ENCODE assay signal across 7 cellular contexts in the genomic region with DNA sequence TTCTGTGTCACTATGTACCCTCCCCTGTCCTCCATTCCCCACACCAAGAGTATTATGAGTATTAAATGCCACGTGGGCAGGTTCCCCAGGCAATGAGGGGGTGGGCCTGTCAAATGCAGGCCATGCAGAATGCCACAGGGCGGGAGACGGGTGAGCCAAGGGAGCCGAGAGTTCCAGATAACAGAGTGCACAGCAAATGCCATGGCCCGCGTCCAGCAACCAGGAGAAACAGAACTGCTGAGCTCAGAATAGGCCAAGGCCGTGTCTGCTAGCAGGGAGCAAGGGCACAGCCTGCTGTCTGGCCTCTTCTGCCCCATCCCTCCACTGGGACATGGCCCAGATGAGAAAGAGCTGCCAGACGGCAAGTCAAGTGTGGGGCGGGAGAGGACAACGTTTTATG.
A peak's percentile ranks its signal among the peaks of the same experiment; 100 is the strongest.
DNase-seq lines count a peak whose midpoint lies in the region; ATAC-seq and TF ChIP-seq lines count a peak whose summit lies in the region.
"Not testable (repeated sequence)": the region's sequence is repeated elsewhere in the genome, so short reads cannot be mapped to it uniquely, and the experiment has no call there.

No MANE protein-coding gene starts in this region.

- H3K4me3 ChIP-seq in colonic mucosa; foreskin fibroblast (ENCODE audit: low read depth in 1 of 2, low read length in 2 of 2); right atrium auricular region; psoas muscle; thoracic aorta: not testable (repeated sequence)

- DNase-seq in colonic mucosa (peak; percentile 24), foreskin fibroblast (peak; percentile 7 to 36), right atrium auricular region (ENCODE audit: low spot score) (peak; percentile 81), lung microvascular endothelial cell (ENCODE audit: low read depth in 2 of 2) (peak; percentile 6 to 62), psoas muscle (peak; percentile 41 to 79)
- not testable (repeated sequence) for DNase-seq in thoracic aorta (ENCODE audit: low spot score)

- WGBS in psoas muscle, 3 donors = 8 to 28% (median 22%) methylated on average over 5 to 10 of the region's 10 CpGs

- H3K36me3 ChIP-seq in colonic mucosa; right atrium auricular region; psoas muscle (ENCODE audit: insufficient read depth in 1 of 2, low read depth in 1 of 2); thoracic aorta: not testable (repeated sequence)

- not testable (repeated sequence) for TF ChIP-seq CTCF in colonic mucosa (IDR thresholded peaks at IDR 0.05); foreskin fibroblast (IDR thresholded peaks at IDR 0.05; ENCODE audit: low read depth, low read length); psoas muscle (IDR thresholded peaks at IDR 0.05); thoracic aorta (IDR thresholded peaks at IDR 0.05)
- peak in 1 of 2 donors; percentile 37 for TF ChIP-seq CTCF in right atrium auricular region (IDR thresholded peaks at IDR 0.05)

- H3K27me3 ChIP-seq in colonic mucosa; right atrium auricular region; psoas muscle (ENCODE audit: insufficient read depth in 3 of 3, low read length in 2 of 3); thoracic aorta (replicated peaks; ENCODE audit: insufficient read depth): not testable (repeated sequence)

- not testable (repeated sequence) for H3K27ac ChIP-seq in colonic mucosa, psoas muscle, thoracic aorta
- peak overlapping the region in 1 of 2 donors; percentile 40 for H3K27ac ChIP-seq in right atrium auricular region

- H3K9me3 ChIP-seq in colonic mucosa, right atrium auricular region, psoas muscle, thoracic aorta: not testable (repeated sequence)

- peak; percentile 61; the same call in 2 of the 3 replicates for ATAC-seq in SK-N-SH treated with all-trans-retinoic acid at 6 μM for 48 hours
- ATAC-seq in psoas muscle = peak; percentile 92 to 97 (median 95)
- ATAC-seq in thoracic aorta (ENCODE audit: insufficient number of reproducible peaks, low FRiP score, low read depth) = peak; percentile 64

- H3K4me1 ChIP-seq in colonic mucosa; right atrium auricular region; psoas muscle; thoracic aorta (ENCODE audit: control insufficient read depth in 1 of 2, low read depth in 2 of 2): not testable (repeated sequence)

- intact Hi-C loops in colonic mucosa (cut with DNase I); psoas muscle (cut with DNase I): not testable (repeated sequence)

- not testable (repeated sequence) for H3K9ac ChIP-seq in colonic mucosa (ENCODE audit: low read depth in 2 of 2, low read length in 2 of 2)
